In the genomic region with DNA sequence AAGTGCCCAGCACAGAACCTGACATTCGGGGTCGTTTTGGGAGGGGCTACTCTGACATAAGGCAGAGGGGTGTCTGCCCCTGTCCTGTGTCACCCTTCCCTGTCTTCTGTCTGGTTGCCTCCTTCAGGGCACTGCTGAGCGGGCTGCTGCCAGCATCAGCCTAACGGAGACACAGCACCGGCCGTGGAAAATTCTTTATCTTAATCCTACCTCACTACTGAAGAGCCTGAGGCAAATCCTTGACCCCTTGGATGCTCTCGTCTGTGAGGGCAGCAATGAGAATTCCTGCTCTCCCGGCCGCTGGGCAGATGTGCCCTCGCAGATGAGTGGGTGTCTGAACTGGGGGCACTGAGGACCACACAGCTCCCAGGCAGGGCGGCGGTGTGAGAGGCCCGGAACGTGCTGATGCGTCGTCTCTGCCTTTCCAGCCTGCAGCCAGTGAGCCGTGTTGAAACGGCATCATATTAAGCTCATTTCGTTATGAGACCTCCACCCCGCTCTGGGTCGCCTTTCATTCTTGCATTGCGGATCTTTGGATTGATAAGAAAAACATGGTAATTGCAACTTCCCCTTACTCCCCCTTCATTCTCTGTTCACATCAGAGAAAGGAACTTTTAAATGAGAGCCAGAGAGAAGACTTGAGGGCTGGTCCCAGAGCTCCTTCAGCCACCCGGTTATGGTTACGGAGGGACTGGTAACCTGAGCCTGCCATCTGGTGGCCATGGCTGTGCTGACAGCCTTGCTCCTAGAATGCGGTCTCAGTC, we compare ENCODE assay signal across 8 cellular contexts.
DNase-seq lines count a peak whose midpoint lies in the region; ATAC-seq, FAIRE-seq and TF ChIP-seq lines count a peak whose summit lies in the region.

No MANE protein-coding gene starts in this region.

- DNase-seq in H9 (peak; percentile 86), LNCaP clone FGC (ENCODE audit: low read depth) (peak; percentile 27), SJCRH30 (peak; percentile 87 to 95), heart right ventricle (peak; percentile 74 to 78), psoas muscle (peak; percentile 69 to 82), vagina (ENCODE audit: extremely low spot score in 2 of 2) (no peak)
- DNase-seq in activated naive CD8-positive, alpha-beta T cell treated with anti-CD3 and anti-CD28 coated beads for 36 hours, result peak; percentile 64

- H3K79me2 ChIP-seq in H9 (ENCODE audit: insufficient read depth, low read length), result no peaks in the 10 kb centered on the region

- peaks cover 9 to 11% of the 10 kb centered on the region in 2 experiments for H3K4me1 Mint-ChIP-seq in H9
- peaks cover 5% of the 10 kb centered on the region for H3K4me1 Mint-ChIP-seq in activated naive CD8-positive, alpha-beta T cell treated with anti-CD3 and anti-CD28 coated beads for 36 hours

- H3K14ac ChIP-seq in H9 (ENCODE audit: insufficient read depth, low read length), result no peak overlapping the region

- intact Hi-C loops in heart right ventricle (cut with DNase I) (loop anchor here in 9 of 10 donors (2.0 to 10.0 kb wide), 5 partner anchors 294 to 549 kb away; partner anchors contain the start of gene PDZK1IP1 (in 3 of the 9)), psoas muscle (cut with DNase I) (loop anchor here in 1 of 2 donors (5.0 kb wide), 1 partner anchor 339 kb away; no protein-coding TSS in a partner anchor), vagina (cut with DNase I) (loop anchor here (5.0 to 10.0 kb wide), 2 partner anchors 294 to 541 kb away; no protein-coding TSS in a partner anchor)

- no peak overlapping the region for H2BK120ac ChIP-seq in H9 (ENCODE audit: low read depth, low read length, poor library complexity, severe bottlenecking)

- no peak overlapping the region for H3K56ac ChIP-seq in H9 (ENCODE audit: insufficient read length, low read depth, low read length)

- H3K27ac ChIP-seq in H9 (ENCODE audit: insufficient read length, low read depth, low read length), result no peak overlapping the region
- H3K27ac ChIP-seq in SJCRH30, result no peak overlapping the region; the same call in 1 of the 2 replicates
- no peak overlapping the region for H3K27ac ChIP-seq in heart right ventricle
- no peak overlapping the region for H3K27ac ChIP-seq in psoas muscle
- H3K27ac ChIP-seq in vagina, result no peak overlapping the region

- H3K36me3 Mint-ChIP-seq in H9 (ENCODE audit: insufficient read depth in 1 of 3, low read depth in 3 of 3), result no peaks in the 10 kb centered on the region
- no peaks in the 10 kb centered on the region for H3K36me3 Mint-ChIP-seq in activated naive CD8-positive, alpha-beta T cell treated with anti-CD3 and anti-CD28 coated beads for 36 hours

- peak; percentile 81 to 95 (median 90) for ATAC-seq in heart right ventricle
- ATAC-seq in psoas muscle, result peak; percentile 82 to 97 (median 90)

- H4K8ac ChIP-seq in H9 (replicated peaks; ENCODE audit: insufficient read length, low read depth, low read length), result no peak overlapping the region

- TF ChIP-seq POLR2A in vagina (IDR thresholded peaks at IDR 0.05), result no peak

- H3K23ac ChIP-seq in H9 (ENCODE audit: insufficient read length, low read depth, low read length), result no peak overlapping the region

- H3K4me1 ChIP-seq in H9 (ENCODE audit: insufficient read depth, low read length), result no peaks in the 10 kb centered on the region
- H3K4me1 ChIP-seq in SJCRH30, result 0 out of 2 replicates have a peak, but pooled peaks cover 4% of the 10 kb centered on the region
- peaks cover 0 to 20% (median 16%) of the 10 kb centered on the region in 9 donors for H3K4me1 ChIP-seq in heart right ventricle
- H3K4me1 ChIP-seq in psoas muscle, result peaks cover 5% of the 10 kb centered on the region
- H3K4me1 ChIP-seq in vagina, result peaks cover 18% of the 10 kb centered on the region

- no CpG with 5 or more reads among the region's 25 CpGs for WGBS in H9 (ENCODE audit: extremely low coverage, insufficient read length, low lambda C conversion rate)
- 3 to 6% methylated on average over 25 of the region's 25 CpGs for WGBS in heart right ventricle, 2 donors
- WGBS in psoas muscle, 3 donors, result 3 to 10% (median 4%) methylated on average over 25 of the region's 25 CpGs

- H3K9me3 ChIP-seq in H9 (ENCODE audit: control insufficient read depth, low read depth, low read length), result no peaks in the 10 kb centered on the region
- no peaks in the 10 kb centered on the region for H3K9me3 ChIP-seq in SJCRH30 (replicated peaks)
- no peaks in the 10 kb centered on the region for H3K9me3 ChIP-seq in heart right ventricle
- no peaks in the 10 kb centered on the region for H3K9me3 ChIP-seq in psoas muscle
- H3K9me3 ChIP-seq in vagina, result no peaks in the 10 kb centered on the region

- no peak overlapping the region for H3K27ac Mint-ChIP-seq in H9
- H3K27ac Mint-ChIP-seq in activated naive CD8-positive, alpha-beta T cell treated with anti-CD3 and anti-CD28 coated beads for 36 hours, result no peak overlapping the region

- H3K18ac ChIP-seq in H9 (ENCODE audit: insufficient read length, low read depth, low read length), result no peak overlapping the region

- no peak overlapping the region for H2BK20ac ChIP-seq in H9 (ENCODE audit: low read depth, low read length, poor library complexity, severe bottlenecking)

- H3K23me2 ChIP-seq in H9 (ENCODE audit: insufficient read length, low read depth, low read length, poor library complexity, severe bottlenecking), result peaks cover 7% of the 10 kb centered on the region

- no peak overlapping the region for H3K9ac ChIP-seq in H9 (ENCODE audit: extremely low read depth, insufficient read length, low read length)

- H3K27me3 ChIP-seq in H9 (ENCODE audit: insufficient read depth, low read length), result peaks cover 18% of the 10 kb centered on the region; the same call in 1 of the 2 replicates
- H3K27me3 ChIP-seq in SJCRH30, result no peaks in the 10 kb centered on the region
- peaks cover 5 to 63% (median 53%) of the 10 kb centered on the region in 7 donors for H3K27me3 ChIP-seq in heart right ventricle
- H3K27me3 ChIP-seq in psoas muscle (ENCODE audit: insufficient read depth in 3 of 3, low read length in 2 of 3), result peaks cover 0 to 41% (median 0%) of the 10 kb centered on the region in 3 donors
- H3K27me3 ChIP-seq in vagina, result peaks cover 6% of the 10 kb centered on the region

- H2AFZ ChIP-seq in H9 (ENCODE audit: low read length), result no peak overlapping the region

- H3K36me3 ChIP-seq in SJCRH30, result no peaks in the 10 kb centered on the region
- H3K36me3 ChIP-seq in heart right ventricle, result no peaks in the 10 kb centered on the region
- H3K36me3 ChIP-seq in psoas muscle (ENCODE audit: insufficient read depth in 1 of 2, low read depth in 1 of 2), result no peaks in the 10 kb centered on the region
- H3K36me3 ChIP-seq in vagina, result no peaks in the 10 kb centered on the region

- no peak overlapping the region for H2BK12ac ChIP-seq in H9 (ENCODE audit: insufficient read length, low read depth, low read length)

- H2BK15ac ChIP-seq in H9 (ENCODE audit: low read depth, low read length), result no peak overlapping the region

- no peaks in the 10 kb centered on the region for H3K79me1 ChIP-seq in H9 (ENCODE audit: insufficient read depth, low read depth, low read length, poor library complexity, severe bottlenecking)

- H4K20me1 ChIP-seq in H9 (ENCODE audit: control insufficient read depth, insufficient read depth, insufficient read length), result no peaks in the 10 kb centered on the region

- no peak overlapping the region for H3K4ac ChIP-seq in H9 (ENCODE audit: low read depth, low read length)

- H3K9me3 Mint-ChIP-seq in H9, result no peaks in the 10 kb centered on the region
- H3K9me3 Mint-ChIP-seq in activated naive CD8-positive, alpha-beta T cell treated with anti-CD3 and anti-CD28 coated beads for 36 hours, result no peaks in the 10 kb centered on the region

- H4K91ac ChIP-seq in H9 (ENCODE audit: insufficient read length, low read depth, low read length), result no peak overlapping the region

- peak overlapping the region; percentile 16 for H3K4me2 ChIP-seq in H9 (ENCODE audit: insufficient read depth, insufficient read length, low read length)

- peak overlapping the region; percentile 8 to 60; a peak in 4 of 5 replicates for H3K4me3 Mint-ChIP-seq in H9
- peak overlapping the region; percentile 57 for H3K4me3 Mint-ChIP-seq in activated naive CD8-positive, alpha-beta T cell treated with anti-CD3 and anti-CD28 coated beads for 36 hours

- TF ChIP-seq CTCF in H9 (conservative IDR thresholded peaks at IDR 0.05) (peak; percentile 95), LNCaP clone FGC (IDR thresholded peaks at IDR 0.05; ENCODE audit: control insufficient read depth, extremely low read depth, insufficient read depth) (peak; percentile 98), heart right ventricle (IDR thresholded peaks at IDR 0.05) (peak; percentile 63 to 95 (median 90)), psoas muscle (IDR thresholded peaks at IDR 0.05) (peak; percentile 82), vagina (IDR thresholded peaks at IDR 0.05) (peak; percentile 77 to 80 (median 79))

- H3K4me3 ChIP-seq in LNCaP clone FGC (ENCODE audit: low read depth, low read length) (no peak overlapping the region), SJCRH30 (peak overlapping the region; percentile 28), heart right ventricle (peak overlapping the region in 6 of 10 donors; percentile 10 to 33 (median 20)), psoas muscle (peak overlapping the region; percentile 39), vagina (peak overlapping the region in 1 of 2 donors; percentile 29)

- peak; percentile 55 for FAIRE-seq in G401.6 (lab: Jason Lieb, UNC)

- H3K27me3 Mint-ChIP-seq in H9 (ENCODE audit: low read depth), result peaks cover 83% of the 10 kb centered on the region
- peaks cover 55% of the 10 kb centered on the region for H3K27me3 Mint-ChIP-seq in activated naive CD8-positive, alpha-beta T cell treated with anti-CD3 and anti-CD28 coated beads for 36 hours

- H3T11ph ChIP-seq in H9 (ENCODE audit: low read length), result no peak overlapping the region

- no peak overlapping the region for H2AK5ac ChIP-seq in H9 (ENCODE audit: insufficient read length, low read length)

- H4K5ac ChIP-seq in H9 (ENCODE audit: insufficient read length, low read depth, low read length), result no peak overlapping the region

- no peak overlapping the region for H2BK5ac ChIP-seq in H9 (ENCODE audit: insufficient read length, low read length)

Comparison
In these comparisons a context has a peak if more than half of its experiments do, and no peak if none do; other contexts are left out.
1. DNase-seq: peak in H9 (single experiment), LNCaP clone FGC (single experiment), SJCRH30 (2 of 2), activated naive CD8-positive, alpha-beta T cell treated with anti-CD3 and anti-CD28 coated beads for 36 hours (single experiment), heart right ventricle (2 of 2) and psoas muscle (2 of 2); none in vagina (0 of 2).
2. Peak in every context shown above with its lines, with median percentiles within 50 percentile points of each other: CTCF ChIP-seq.